In the genomic region with DNA sequence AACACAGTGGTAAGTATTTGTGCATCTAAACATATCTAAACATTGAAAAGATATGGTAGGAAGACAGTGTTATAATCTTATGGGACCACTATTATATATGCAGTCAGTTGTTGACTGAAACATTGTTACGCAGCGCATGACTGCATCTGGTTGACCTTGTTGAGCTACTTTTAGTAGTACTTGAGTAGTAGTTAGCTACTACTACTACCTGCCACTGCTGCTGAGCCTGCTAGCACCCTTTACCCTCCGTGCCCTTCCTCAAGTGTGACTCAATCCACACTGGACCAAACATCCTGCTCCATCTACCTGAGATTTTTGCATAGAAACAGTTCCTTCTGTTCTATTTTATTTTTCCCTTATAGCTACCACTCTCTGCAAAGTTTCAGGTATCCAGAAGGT, we compare ENCODE assay signal across 24 cellular contexts.
"Had no signal": no experiment of that assay in that cellular context is flagged by ENCODE, and none has a peak within 500 bp of the region (broad histone marks: within the 10 kb centered on the region; RNA-seq: fewer than 3 reads in every experiment).

No MANE protein-coding gene starts in this region.

- ATAC-seq: left lung; naive thymus-derived CD4-positive, alpha-beta T cell; psoas muscle; right cardiac atrium; stimulated activated memory B cell treated with anti-CD40 and anti-IgM and Interleukin-4, amounts not matched to agents 10 μg/mL and 1 μg/mL and 100 μg/mL, for 72 hours; stimulated activated naive CD8-positive, alpha-beta T cell treated with anti-CD3 and anti-CD28 coated beads, Interleukin-15, Interleukin-2, amounts not matched to agents 100 U/mL and 50 U/mL, for 24 hours had no signal

- H3K36me3 ChIP-seq: esophagus squamous epithelium, left lung, ovary, sigmoid colon, spleen, tibial artery had no signal

- DNase-seq: dorsolateral prefrontal cortex; effector CD4-positive, alpha-beta T cell; esophagus squamous epithelium; hypothalamus; immature natural killer cell; kidney; left lung; mesendoderm; midbrain; naive thymus-derived CD4-positive, alpha-beta T cell; nucleus accumbens; ovary; posterior cingulate gyrus; psoas muscle; right cardiac atrium; sigmoid colon; spleen; stimulated activated CD4-positive, alpha-beta T cell treated with anti-CD3 and anti-CD28 coated beads, Interleukin-4, amount 100 ng/mL, for 4 hours; stimulated activated naive CD8-positive, alpha-beta T cell treated with anti-CD3 and anti-CD28 coated beads, Interleukin-15, Interleukin-2, amounts not matched to agents 100 U/mL and 50 U/mL, for 24 hours; substantia nigra; testis; tibial artery had no signal

- H3K4me3 ChIP-seq: dorsolateral prefrontal cortex, esophagus squamous epithelium, left lung, ovary, psoas muscle, sigmoid colon, skin epidermis, spleen, testis, tibial artery had no signal

- H3K9me3 ChIP-seq: left lung, ovary, psoas muscle, sigmoid colon, spleen, testis, tibial artery had no signal

- H3K27me3 ChIP-seq: dorsolateral prefrontal cortex, left lung, ovary, sigmoid colon, spleen, testis, tibial artery had no signal

- H3K27ac ChIP-seq: dorsolateral prefrontal cortex, esophagus squamous epithelium, left lung, ovary, psoas muscle, sigmoid colon, skin epidermis, spleen, testis, tibial artery had no signal

- H3K4me1 ChIP-seq: esophagus squamous epithelium, left lung, psoas muscle, spleen, testis, tibial artery had no signal
